11 cellular contexts compared by ENCODE assay signal in the genomic region with DNA sequence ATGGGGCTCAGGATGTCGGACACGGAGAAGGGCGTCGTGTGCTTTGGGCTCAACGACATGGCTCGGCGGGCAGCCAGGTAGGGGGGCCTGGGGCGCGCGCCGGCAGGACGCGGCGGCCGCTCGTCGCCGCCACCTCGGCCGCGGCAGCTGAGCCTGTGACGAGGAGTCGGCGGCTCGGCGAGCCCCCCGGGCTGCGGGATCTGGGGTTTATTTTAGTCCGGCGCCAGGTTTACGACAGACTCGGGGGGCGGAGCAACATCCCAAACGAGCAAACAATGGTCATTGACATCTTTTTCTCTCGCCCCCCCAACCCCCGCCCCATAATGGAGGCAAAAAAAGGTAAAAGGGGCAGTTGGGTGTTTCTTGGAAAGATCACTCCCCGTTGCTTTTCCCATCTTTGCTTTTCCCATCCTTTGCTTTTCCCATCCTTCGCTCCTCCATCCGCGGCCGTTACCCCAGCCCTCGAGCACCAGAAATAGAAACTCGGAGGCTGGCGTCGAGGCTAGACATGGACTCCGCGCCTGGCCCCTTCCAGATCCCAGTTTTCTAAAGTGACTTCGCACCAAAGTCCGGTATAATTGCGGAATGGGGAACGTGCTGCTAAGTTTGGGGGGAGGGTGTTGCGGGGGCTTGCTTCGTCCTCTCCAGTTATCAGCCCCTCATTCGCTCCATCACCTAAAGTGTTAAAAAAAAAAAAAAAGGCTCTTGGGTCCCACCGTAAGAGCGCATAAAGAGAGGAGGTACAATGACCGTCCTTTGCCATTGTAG. TPM values are rescaled to one million over a fixed set of nuclear protein-coding genes. Genes with fewer than 3 reads are reported as not detected.
DNase-seq lines count a peak whose midpoint lies in the region; ATAC-seq, FAIRE-seq and TF ChIP-seq lines count a peak whose summit lies in the region.
"Had no signal": no experiment of that assay in that cellular context is flagged by ENCODE, and none has a peak within 500 bp of the region (broad histone marks: within the 10 kb centered on the region; RNA-seq: fewer than 3 reads in every experiment).

A gene (minus strand): TSS at position 186 of the 768 bp plus-strand sequence. CDS start 127 bp downstream, at position 59.

- H3K4me1 Mint-ChIP-seq in CD4-positive, alpha-beta memory T cell, result peaks cover 8 to 19% (median 10%) of the 10 kb centered on the region in 4 donors
- H3K4me1 Mint-ChIP-seq in astrocyte (ENCODE audit: low read depth, unreplicated experiment), result no peaks in the 10 kb centered on the region

- WGBS in small intestine, 3 donors, result 6 to 13% (median 8%) methylated on average over 46 to 57 of the region's 57 CpGs

- peaks cover 15% of the 10 kb centered on the region for H3K4me1 ChIP-seq in CD4-positive, alpha-beta memory T cell (ENCODE audit: insufficient read depth, low read length)
- peaks cover 7% of the 10 kb centered on the region for H3K4me1 ChIP-seq in HUES48 (ENCODE audit: control insufficient read depth, insufficient read depth, low read length)
- no peaks in the 10 kb centered on the region for H3K4me1 ChIP-seq in astrocyte (ENCODE audit: insufficient read depth, low read length)
- H3K4me1 ChIP-seq in small intestine (ENCODE audit: control insufficient read depth in 2 of 2, insufficient read depth in 1 of 2, low read depth in 1 of 2, low read length in 1 of 2), result peaks cover 0 to 5% of the 10 kb centered on the region in 2 donors

- H3K9me3 Mint-ChIP-seq in CD4-positive, alpha-beta memory T cell, result peaks cover 0 to 27% (median 21%) of the 10 kb centered on the region in 8 donors
- H3K9me3 Mint-ChIP-seq in astrocyte (ENCODE audit: unreplicated experiment), result peaks cover 8% of the 10 kb centered on the region

- FAIRE-seq in astrocyte (lab: Jason Lieb, UNC) (no peak), small intestine (lab: Jason Lieb, UNC) (no peak)

- H3K27me3 ChIP-seq in CD4-positive, alpha-beta memory T cell (ENCODE audit: insufficient read depth, low read length), result peaks cover 80% of the 10 kb centered on the region
- H3K27me3 ChIP-seq in HUES48 (ENCODE audit: control insufficient read depth, insufficient read depth, low read length) (peaks cover 100% of the 10 kb centered on the region), astrocyte (ENCODE audit: insufficient read depth, low read length) (peaks cover 90% of the 10 kb centered on the region), neural cell (ENCODE audit: insufficient read depth, low read depth, low read length) (peaks cover 97% of the 10 kb centered on the region), small intestine (ENCODE audit: control insufficient read depth in 2 of 2, insufficient read depth in 2 of 2, low read length in 2 of 2) (peaks cover 22 to 24% of the 10 kb centered on the region in 2 donors)

- H3K9me2 ChIP-seq in neural cell (ENCODE audit: insufficient read depth, low read length), result no peaks in the 10 kb centered on the region

- no peak within 1 kb of the TSS for H3K4me3 ChIP-seq in CD4-positive, alpha-beta memory T cell (ENCODE audit: low read length in 2 of 2)
- H3K4me3 ChIP-seq in HUES48 (ENCODE audit: low read depth, low read length) (peak within 1 kb of the TSS; percentile 50; the same call in 1 of the 2 replicates), astrocyte (ENCODE audit: insufficient read depth, low read depth, low read length) (no peak within 1 kb of the TSS), neural cell (ENCODE audit: low read length) (peak within 1 kb of the TSS; percentile 42), small intestine (ENCODE audit: low read depth in 1 of 2, low read length in 2 of 2) (peak within 1 kb of the TSS in 1 of 2 donors; percentile 43)
- H3K4me3 ChIP-seq: ovary had no signal

- H3K36me3 ChIP-seq in CD4-positive, alpha-beta memory T cell (ENCODE audit: insufficient read depth, low read length), result no peaks in the 10 kb centered on the region
- H3K36me3 ChIP-seq in HUES48 (ENCODE audit: control insufficient read depth, insufficient read depth, low read length) (no peaks in the 10 kb centered on the region), astrocyte (ENCODE audit: insufficient read depth, low read length) (no peaks in the 10 kb centered on the region), neural cell (ENCODE audit: insufficient read depth, low read length) (no peaks in the 10 kb centered on the region), small intestine (ENCODE audit: control insufficient read depth in 2 of 2, insufficient read depth in 2 of 2, low read length in 2 of 2) (no peaks in the 10 kb centered on the region)
- H3K36me3 ChIP-seq: ovary had no signal

- peaks cover 0 to 3% of the 10 kb centered on the region in 2 donors for H3K9me3 ChIP-seq in CD4-positive, alpha-beta memory T cell (ENCODE audit: control insufficient read depth in 1 of 2, low read length in 2 of 2)
- H3K9me3 ChIP-seq in HUES48 (ENCODE audit: control insufficient read depth, insufficient read depth, low read length), result no peaks in the 10 kb centered on the region
- H3K9me3 ChIP-seq in astrocyte (ENCODE audit: insufficient read depth, low read depth, low read length), result no peaks in the 10 kb centered on the region
- no peaks in the 10 kb centered on the region for H3K9me3 ChIP-seq in neural cell (ENCODE audit: low read length)
- H3K9me3 ChIP-seq in small intestine (ENCODE audit: control insufficient read depth, low read depth), result no peaks in the 10 kb centered on the region
- H3K9me3 ChIP-seq: ovary had no signal

- no peak for TF ChIP-seq RAD21 in neural cell (conservative IDR thresholded peaks at IDR 0.05)

- H3F3A ChIP-seq in neural cell (ENCODE audit: insufficient read depth, low read length, poor library complexity, severe bottlenecking), result no peaks in the 10 kb centered on the region

- H4K20me1 ChIP-seq in astrocyte (ENCODE audit: insufficient read depth, low read length) (peaks cover 10% of the 10 kb centered on the region), neural cell (ENCODE audit: insufficient read depth) (no peaks in the 10 kb centered on the region)

- no peak within 1 kb of the TSS for H3K27ac ChIP-seq in CD4-positive, alpha-beta memory T cell (ENCODE audit: low read depth, low read length)
- no peak within 1 kb of the TSS for H3K27ac ChIP-seq in HUES48 (ENCODE audit: low read depth, low read length)
- H3K27ac ChIP-seq in astrocyte (ENCODE audit: low read depth, low read length), result no peak within 1 kb of the TSS
- H3K27ac ChIP-seq in neural cell (ENCODE audit: low read length), result no peak within 1 kb of the TSS
- H3K27ac ChIP-seq in small intestine (ENCODE audit: low read depth in 1 of 2, low read length in 1 of 2), result no peak within 1 kb of the TSS
- H3K27ac ChIP-seq: HL-60, ovary had no signal

- H3K4me2 ChIP-seq in astrocyte (ENCODE audit: low read length) (peak within 1 kb of the TSS; percentile 26), neural cell (ENCODE audit: low read length) (no peak within 1 kb of the TSS)

- no peak for TF ChIP-seq EP300 in neural cell (conservative IDR thresholded peaks at IDR 0.05; ENCODE audit: poor library complexity, severe bottlenecking)

- TF ChIP-seq CTCF in astrocyte (IDR thresholded peaks at IDR 0.05; ENCODE audit: insufficient read depth, low read depth, low read length), result no peak
- no peak for TF ChIP-seq CTCF in neural cell (IDR thresholded peaks at IDR 0.05; ENCODE audit: poor library complexity, severe bottlenecking)

- peak within 1 kb of the TSS; percentile 55 for H2AFZ ChIP-seq in astrocyte (ENCODE audit: low read depth, low read length)
- H2AFZ ChIP-seq in neural cell (ENCODE audit: low read depth, low read length), result no peak within 1 kb of the TSS

- H3K4me3 Mint-ChIP-seq in CD4-positive, alpha-beta memory T cell, result peak within 1 kb of the TSS; percentile 21 to 64 (median 53)
- H3K4me3 Mint-ChIP-seq in astrocyte (ENCODE audit: unreplicated experiment), result no peak within 1 kb of the TSS

- POLR2A ChIA-PET in CD4-positive, alpha-beta memory T cell (lab: Charles Lee; ENCODE audit: partially characterized antibody), result no interaction called here

- CTCF ChIA-PET in CD4-positive, alpha-beta memory T cell (lab: Charles Lee; ENCODE audit: partially characterized antibody), result no interaction called here

- ATAC-seq in GM21515 (IDR thresholded peaks at IDR 0.05; ENCODE audit: unreplicated experiment) (no peak), GM19324 (IDR thresholded peaks at IDR 0.05; ENCODE audit: low FRiP score, unreplicated experiment) (no peak)

- intact Hi-C loops in CD4-positive, alpha-beta memory T cell (cut with micrococcal nuclease), result loop anchor here (5.0 to 10.0 kb wide), 2 partner anchors 110 to 293 kb away; a partner anchor contains a TSS

- H3K79me2 ChIP-seq in astrocyte (ENCODE audit: insufficient read depth, low read length) (no peaks in the 10 kb centered on the region), neural cell (replicated peaks; ENCODE audit: insufficient read depth, low read length) (no peaks in the 10 kb centered on the region)

- DNase-seq in CD4-positive, alpha-beta memory T cell, result no peak
- DNase-seq in astrocyte (ENCODE audit: low read depth) (no peak), NCI-H774 (lab: John Stamatoyannopoulos, UW) (no peak), small intestine (no peak)
- DNase-seq: activated effector memory CD4-positive, alpha-beta T cell treated with Interleukin-2 at 50 U/mL for 16 hours had no signal

- peaks cover 50 to 60% of the 10 kb centered on the region in 2 donors for H3K27me3 Mint-ChIP-seq in CD4-positive, alpha-beta memory T cell
- peaks cover 72% of the 10 kb centered on the region for H3K27me3 Mint-ChIP-seq in astrocyte (ENCODE audit: low read depth, unreplicated experiment)

- H3K9ac ChIP-seq in HUES48 (ENCODE audit: low read depth, low read length) (no peak within 1 kb of the TSS), astrocyte (ENCODE audit: low read length) (no peak within 1 kb of the TSS), neural cell (ENCODE audit: low read length) (no peak within 1 kb of the TSS)

- peak within 1 kb of the TSS in 2 of 7 donors; percentile 55 to 79 for H3K27ac Mint-ChIP-seq in CD4-positive, alpha-beta memory T cell
- H3K27ac Mint-ChIP-seq in astrocyte (ENCODE audit: unreplicated experiment), result peak within 1 kb of the TSS; percentile 84

- H3K36me3 Mint-ChIP-seq in CD4-positive, alpha-beta memory T cell, result peaks cover 0 to 3% of the 10 kb centered on the region in 2 donors
- H3K36me3 Mint-ChIP-seq in astrocyte (ENCODE audit: low read depth, unreplicated experiment), result no peaks in the 10 kb centered on the region

TF ChIP-seq in neural cell, 6 proteins besides CTCF, POLR2A, EP300 and RAD21 (continues in another document):
- no peak for TF ChIP-seq POLR2AphosphoS5 (IDR thresholded peaks at IDR 0.05)
- no peak for TF ChIP-seq TAF1 (IDR thresholded peaks at IDR 0.05; ENCODE audit: low read depth)
- no peak for TF ChIP-seq SMC3 (conservative IDR thresholded peaks at IDR 0.05; ENCODE audit: poor library complexity)
- no peak for TF ChIP-seq MXI1 (conservative IDR thresholded peaks at IDR 0.05; ENCODE audit: poor library complexity, severe bottlenecking)
- TF ChIP-seq EZH2 (IDR thresholded peaks at IDR 0.05; ENCODE audit: borderline replicate concordance, insufficient read depth, low read length, poor library complexity, severe bottlenecking), result no peak

RNA-seq across cellular contexts. Expression of the gene that starts here (rescaled TPM):
- total RNA-seq in CD4-positive, alpha-beta memory T cell, result not detected
- not detected for polyA plus RNA-seq in CD4-positive, alpha-beta memory T cell
- total RNA-seq in astrocyte, result not detected in 2 replicates
- not detected in 2 replicates for polyA plus RNA-seq in neural cell
- polyA minus RNA-seq in neural cell, result not detected in 2 replicates
- not detected for polyA plus RNA-seq in small intestine
- total RNA-seq: ovary had no signal
- polyA plus RNA-seq: ovary had no signal

Comparison
In these comparisons a context has a peak if more than half of its experiments do, and no peak if none do; other contexts are left out.
1. H3K4me3 ChIP-seq: peak in HUES48 (single experiment) and neural cell (single experiment); none in CD4-positive, alpha-beta memory T cell (0 of 2) and astrocyte (single experiment).